In genomic region chr6:158762787-158763439, GRCh38 we compare ENCODE assay signal across 1 cellular context.
TF ChIP-seq lines count a peak whose summit lies in the region.

No MANE protein-coding gene starts in this region.

TF ChIP-seq in K562, 482 proteins besides CTCF, POLR2A, EP300 and RAD21 (continued from another document and continues in another):
- peak; percentile 18; the same call in 1 of the 2 replicates for TF ChIP-seq DEAF1 (CRISPR knock-in tag; IDR thresholded peaks at IDR 0.05)
- TF ChIP-seq COPS2 (conservative IDR thresholded peaks at IDR 0.05) = no peak
- TF ChIP-seq HDAC1 (IDR thresholded peaks at IDR 0.05) = peak in 1 of 2 experiments; percentile 95; a peak in 2 of 4 replicates
- TF ChIP-seq, protein P1, sequence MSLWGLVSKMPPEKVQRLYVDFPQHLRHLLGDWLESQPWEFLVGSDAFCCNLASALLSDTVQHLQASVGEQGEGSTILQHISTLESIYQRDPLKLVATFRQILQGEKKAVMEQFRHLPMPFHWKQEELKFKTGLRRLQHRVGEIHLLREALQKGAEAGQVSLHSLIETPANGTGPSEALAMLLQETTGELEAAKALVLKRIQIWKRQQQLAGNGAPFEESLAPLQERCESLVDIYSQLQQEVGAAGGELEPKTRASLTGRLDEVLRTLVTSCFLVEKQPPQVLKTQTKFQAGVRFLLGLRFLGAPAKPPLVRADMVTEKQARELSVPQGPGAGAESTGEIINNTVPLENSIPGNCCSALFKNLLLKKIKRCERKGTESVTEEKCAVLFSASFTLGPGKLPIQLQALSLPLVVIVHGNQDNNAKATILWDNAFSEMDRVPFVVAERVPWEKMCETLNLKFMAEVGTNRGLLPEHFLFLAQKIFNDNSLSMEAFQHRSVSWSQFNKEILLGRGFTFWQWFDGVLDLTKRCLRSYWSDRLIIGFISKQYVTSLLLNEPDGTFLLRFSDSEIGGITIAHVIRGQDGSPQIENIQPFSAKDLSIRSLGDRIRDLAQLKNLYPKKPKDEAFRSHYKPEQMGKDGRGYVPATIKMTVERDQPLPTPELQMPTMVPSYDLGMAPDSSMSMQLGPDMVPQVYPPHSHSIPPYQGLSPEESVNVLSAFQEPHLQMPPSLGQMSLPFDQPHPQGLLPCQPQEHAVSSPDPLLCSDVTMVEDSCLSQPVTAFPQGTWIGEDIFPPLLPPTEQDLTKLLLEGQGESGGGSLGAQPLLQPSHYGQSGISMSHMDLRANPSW (CRISPR knock-in tag; IDR thresholded peaks at IDR 0.05) = no peak
- peak; percentile 51 for TF ChIP-seq NFE2 (IDR thresholded peaks at IDR 0.05; ENCODE audit: low read depth)
- TF ChIP-seq SRF (CRISPR knock-in tag; IDR thresholded peaks at IDR 0.05) = peak in 1 of 2 experiments; percentile 69; a peak in 1 of 4 replicates
- TF ChIP-seq SOX6 (IDR thresholded peaks at IDR 0.05) = peak; percentile 95
- peak; percentile 67 for TF ChIP-seq GABPB1 (CRISPR knock-in tag; IDR thresholded peaks at IDR 0.05)
- TF ChIP-seq CEBPG (CRISPR knock-in tag; IDR thresholded peaks at IDR 0.05) = no peak
- 0 out of 4 replicates have a peak, but pooled peaks of 1 of the 2 experiments have one; percentile 1 for TF ChIP-seq CEBPG (tag; conservative IDR thresholded peaks at IDR 0.05 in 1 of 2, IDR thresholded peaks at IDR 0.05 in 1 of 2)
- TF ChIP-seq ZNF3 (CRISPR knock-in tag; IDR thresholded peaks at IDR 0.05) = no peak
- no peak; the same call in 1 of the 2 replicates for TF ChIP-seq ZNF274 (IDR thresholded peaks at IDR 0.05; ENCODE audit: borderline replicate concordance, low read depth, low read length)
- TF ChIP-seq SMAD2 (IDR thresholded peaks at IDR 0.05; ENCODE audit: low read depth, low read length) = no peak
- TF ChIP-seq, protein P2, sequence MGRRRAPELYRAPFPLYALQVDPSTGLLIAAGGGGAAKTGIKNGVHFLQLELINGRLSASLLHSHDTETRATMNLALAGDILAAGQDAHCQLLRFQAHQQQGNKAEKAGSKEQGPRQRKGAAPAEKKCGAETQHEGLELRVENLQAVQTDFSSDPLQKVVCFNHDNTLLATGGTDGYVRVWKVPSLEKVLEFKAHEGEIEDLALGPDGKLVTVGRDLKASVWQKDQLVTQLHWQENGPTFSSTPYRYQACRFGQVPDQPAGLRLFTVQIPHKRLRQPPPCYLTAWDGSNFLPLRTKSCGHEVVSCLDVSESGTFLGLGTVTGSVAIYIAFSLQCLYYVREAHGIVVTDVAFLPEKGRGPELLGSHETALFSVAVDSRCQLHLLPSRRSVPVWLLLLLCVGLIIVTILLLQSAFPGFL (CRISPR knock-in tag; IDR thresholded peaks at IDR 0.05) = no peak
- no peak for TF ChIP-seq NCOA2 (IDR thresholded peaks at IDR 0.05; ENCODE audit: partially characterized antibody in 2 of 2)
- TF ChIP-seq, protein P3, sequence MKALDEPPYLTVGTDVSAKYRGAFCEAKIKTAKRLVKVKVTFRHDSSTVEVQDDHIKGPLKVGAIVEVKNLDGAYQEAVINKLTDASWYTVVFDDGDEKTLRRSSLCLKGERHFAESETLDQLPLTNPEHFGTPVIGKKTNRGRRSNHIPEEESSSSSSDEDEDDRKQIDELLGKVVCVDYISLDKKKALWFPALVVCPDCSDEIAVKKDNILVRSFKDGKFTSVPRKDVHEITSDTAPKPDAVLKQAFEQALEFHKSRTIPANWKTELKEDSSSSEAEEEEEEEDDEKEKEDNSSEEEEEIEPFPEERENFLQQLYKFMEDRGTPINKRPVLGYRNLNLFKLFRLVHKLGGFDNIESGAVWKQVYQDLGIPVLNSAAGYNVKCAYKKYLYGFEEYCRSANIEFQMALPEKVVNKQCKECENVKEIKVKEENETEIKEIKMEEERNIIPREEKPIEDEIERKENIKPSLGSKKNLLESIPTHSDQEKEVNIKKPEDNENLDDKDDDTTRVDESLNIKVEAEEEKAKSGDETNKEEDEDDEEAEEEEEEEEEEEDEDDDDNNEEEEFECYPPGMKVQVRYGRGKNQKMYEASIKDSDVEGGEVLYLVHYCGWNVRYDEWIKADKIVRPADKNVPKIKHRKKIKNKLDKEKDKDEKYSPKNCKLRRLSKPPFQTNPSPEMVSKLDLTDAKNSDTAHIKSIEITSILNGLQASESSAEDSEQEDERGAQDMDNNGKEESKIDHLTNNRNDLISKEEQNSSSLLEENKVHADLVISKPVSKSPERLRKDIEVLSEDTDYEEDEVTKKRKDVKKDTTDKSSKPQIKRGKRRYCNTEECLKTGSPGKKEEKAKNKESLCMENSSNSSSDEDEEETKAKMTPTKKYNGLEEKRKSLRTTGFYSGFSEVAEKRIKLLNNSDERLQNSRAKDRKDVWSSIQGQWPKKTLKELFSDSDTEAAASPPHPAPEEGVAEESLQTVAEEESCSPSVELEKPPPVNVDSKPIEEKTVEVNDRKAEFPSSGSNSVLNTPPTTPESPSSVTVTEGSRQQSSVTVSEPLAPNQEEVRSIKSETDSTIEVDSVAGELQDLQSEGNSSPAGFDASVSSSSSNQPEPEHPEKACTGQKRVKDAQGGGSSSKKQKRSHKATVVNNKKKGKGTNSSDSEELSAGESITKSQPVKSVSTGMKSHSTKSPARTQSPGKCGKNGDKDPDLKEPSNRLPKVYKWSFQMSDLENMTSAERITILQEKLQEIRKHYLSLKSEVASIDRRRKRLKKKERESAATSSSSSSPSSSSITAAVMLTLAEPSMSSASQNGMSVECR (CRISPR knock-in tag; IDR thresholded peaks at IDR 0.05) = no peak
- no peak for TF ChIP-seq CUX1 (CRISPR knock-in tag; IDR thresholded peaks at IDR 0.05)
- no peak for TF ChIP-seq SRSF7 (optimal IDR thresholded peaks at IDR 0.05; ENCODE audit: low read depth, low read length)
- no peak for TF ChIP-seq RFX7 (CRISPR knock-in tag; IDR thresholded peaks at IDR 0.05)
- no peak for TF ChIP-seq POLR2G (IDR thresholded peaks at IDR 0.05; ENCODE audit: low read depth, low read length)
- TF ChIP-seq DMBX1 (CRISPR knock-in tag; IDR thresholded peaks at IDR 0.05; ENCODE audit: borderline replicate concordance) = peak; percentile 80
- peak; percentile 79 for TF ChIP-seq MBD2 (IDR thresholded peaks at IDR 0.05; ENCODE audit: borderline replicate concordance, low read depth)
- TF ChIP-seq RBM25 (IDR thresholded peaks at IDR 0.05; ENCODE audit: low read depth, low read length, severe bottlenecking) = no peak
- no peak for TF ChIP-seq PTTG1 (tag; IDR thresholded peaks at IDR 0.05; ENCODE audit: low read depth)
- peak; percentile 65; the same call in 1 of the 2 replicates for TF ChIP-seq RNF2 (IDR thresholded peaks at IDR 0.05)
- TF ChIP-seq KLF10 (CRISPR knock-in tag; IDR thresholded peaks at IDR 0.05) = no peak
- TF ChIP-seq SUPT5H (IDR thresholded peaks at IDR 0.05) = no peak
- TF ChIP-seq, protein P4, sequence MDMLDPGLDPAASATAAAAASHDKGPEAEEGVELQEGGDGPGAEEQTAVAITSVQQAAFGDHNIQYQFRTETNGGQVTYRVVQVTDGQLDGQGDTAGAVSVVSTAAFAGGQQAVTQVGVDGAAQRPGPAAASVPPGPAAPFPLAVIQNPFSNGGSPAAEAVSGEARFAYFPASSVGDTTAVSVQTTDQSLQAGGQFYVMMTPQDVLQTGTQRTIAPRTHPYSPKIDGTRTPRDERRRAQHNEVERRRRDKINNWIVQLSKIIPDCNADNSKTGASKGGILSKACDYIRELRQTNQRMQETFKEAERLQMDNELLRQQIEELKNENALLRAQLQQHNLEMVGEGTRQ (CRISPR knock-in tag; IDR thresholded peaks at IDR 0.05) = no peak
- TF ChIP-seq ZNF655 (CRISPR knock-in tag; IDR thresholded peaks at IDR 0.05) = no peak
- peak; percentile 91 for TF ChIP-seq PML (IDR thresholded peaks at IDR 0.05; ENCODE audit: low read length)
- no peak for TF ChIP-seq U2AF2 (optimal IDR thresholded peaks at IDR 0.05; ENCODE audit: low read depth, low read length)
- TF ChIP-seq NCOR1 (IDR thresholded peaks at IDR 0.05) = peak; percentile 94
- TF ChIP-seq ZNF699 (CRISPR knock-in tag; IDR thresholded peaks at IDR 0.05; ENCODE audit: insufficient replicate concordance) = no peak
- peak; percentile 72; the same call in 1 of the 2 replicates for TF ChIP-seq CHAMP1 (IDR thresholded peaks at IDR 0.05)
- TF ChIP-seq JUN (IDR thresholded peaks at IDR 0.05; ENCODE audit: borderline replicate concordance, low read depth, low read length) = peak; percentile 68; the same call in 1 of the 2 replicates
- no peak for TF ChIP-seq JUN (CRISPR knock-in tag; IDR thresholded peaks at IDR 0.05; ENCODE audit: borderline replicate concordance)
- TF ChIP-seq SETDB1 (IDR thresholded peaks at IDR 0.05; ENCODE audit: low read length) = no peak
- TF ChIP-seq, protein P5, sequence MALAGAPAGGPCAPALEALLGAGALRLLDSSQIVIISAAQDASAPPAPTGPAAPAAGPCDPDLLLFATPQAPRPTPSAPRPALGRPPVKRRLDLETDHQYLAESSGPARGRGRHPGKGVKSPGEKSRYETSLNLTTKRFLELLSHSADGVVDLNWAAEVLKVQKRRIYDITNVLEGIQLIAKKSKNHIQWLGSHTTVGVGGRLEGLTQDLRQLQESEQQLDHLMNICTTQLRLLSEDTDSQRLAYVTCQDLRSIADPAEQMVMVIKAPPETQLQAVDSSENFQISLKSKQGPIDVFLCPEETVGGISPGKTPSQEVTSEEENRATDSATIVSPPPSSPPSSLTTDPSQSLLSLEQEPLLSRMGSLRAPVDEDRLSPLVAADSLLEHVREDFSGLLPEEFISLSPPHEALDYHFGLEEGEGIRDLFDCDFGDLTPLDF (CRISPR knock-in tag; IDR thresholded peaks at IDR 0.05) = no peak
- no peak for TF ChIP-seq HSF4 (CRISPR knock-in tag; IDR thresholded peaks at IDR 0.05; ENCODE audit: borderline replicate concordance)
- TF ChIP-seq HDAC8 (tag; IDR thresholded peaks at IDR 0.05) = no peak
- TF ChIP-seq ELF4 (CRISPR knock-in tag; IDR thresholded peaks at IDR 0.05) = peak; percentile 72; the same call in 1 of the 2 replicates
